In genomic region chr22:29269230-29269604, GRCh38 we compare ENCODE assay signal across 8 cellular contexts. TPM values are rescaled to one million over a fixed set of nuclear protein-coding genes. Genes with fewer than 3 reads are reported as not detected.
A peak's percentile ranks its signal among the peaks of the same experiment; 100 is the strongest.
DNase-seq lines count a peak whose midpoint lies in the region; ATAC-seq and TF ChIP-seq lines count a peak whose summit lies in the region.

No MANE protein-coding gene starts in this region.

- CTCF ChIA-PET in activated naive CD4-positive, alpha-beta T cell treated with anti-CD3 and anti-CD28 coated beads, Interleukin-2, amount 10 ng/mL, durations not matched to agents 7 days and 5 days (lab: Charles Lee) = interaction anchor here (2.0 kb wide), 1 partner anchor 24 kb away, joined by 7 read pairs; no protein-coding TSS in a partner anchor

- TF ChIP-seq CTCF in ascending aorta (IDR thresholded peaks at IDR 0.05) = no peak
- no peak for TF ChIP-seq CTCF in lower leg skin (IDR thresholded peaks at IDR 0.05)
- no peak for TF ChIP-seq CTCF in upper lobe of left lung (IDR thresholded peaks at IDR 0.05)

- 0 to 1% methylated on average over 14 of the region's 14 CpGs for WGBS in lower leg skin, 2 donors
- 0 to 1% methylated on average over 14 of the region's 14 CpGs for WGBS in upper lobe of left lung, 2 donors

- H3K4me1 ChIP-seq in ascending aorta (peaks cover 6 to 47% of the 10 kb centered on the region in 2 donors), upper lobe of left lung (peaks cover 52 to 70% (median 59%) of the 10 kb centered on the region in 4 donors)

- H3K4me3 ChIP-seq in ascending aorta (peak overlapping the region; percentile 76 to 98), lower leg skin (ENCODE audit: low read depth, poor library complexity, severe bottlenecking) (peak overlapping the region; percentile 89), upper lobe of left lung (peak overlapping the region; percentile 77 to 97 (median 84))

- in situ Hi-C loops in G401 (cut with HindIII; ENCODE audit: low sequenced_read_pairs) = no loop called here
- in situ Hi-C loops in ACHN (cut with HindIII; ENCODE audit: low pct_ligation_motif_present, low pct_unique_long_range_greater_than_20kb, low sequenced_read_pairs) = no loop called here

- peaks cover 15 to 27% of the 10 kb centered on the region in 2 donors for H3K36me3 ChIP-seq in ascending aorta
- peaks cover 10 to 46% (median 31%) of the 10 kb centered on the region in 4 donors for H3K36me3 ChIP-seq in upper lobe of left lung

- H3K4me3 Mint-ChIP-seq in activated naive CD4-positive, alpha-beta T cell treated with anti-CD3 and anti-CD28 coated beads, Interleukin-2, amount 10 ng/mL, durations not matched to agents 7 days and 5 days = peak overlapping the region; percentile 84

- H3K9me3 Mint-ChIP-seq in activated naive CD4-positive, alpha-beta T cell treated with anti-CD3 and anti-CD28 coated beads, Interleukin-2, amount 10 ng/mL, durations not matched to agents 7 days and 5 days = no peaks in the 10 kb centered on the region

- no peak for TF ChIP-seq EP300 in upper lobe of left lung (IDR thresholded peaks at IDR 0.05)

- ATAC-seq in upper lobe of left lung (ENCODE audit: low FRiP score in 2 of 2) = no peak

- H3K27me3 ChIP-seq in ascending aorta = no peaks in the 10 kb centered on the region
- no peaks in the 10 kb centered on the region for H3K27me3 ChIP-seq in upper lobe of left lung

- peak overlapping the region; percentile 96 for H3K27ac Mint-ChIP-seq in activated naive CD4-positive, alpha-beta T cell treated with anti-CD3 and anti-CD28 coated beads, Interleukin-2, amount 10 ng/mL, durations not matched to agents 7 days and 5 days

- no peak for DNase-seq in activated naive CD4-positive, alpha-beta T cell treated with anti-CD3 and anti-CD28 coated beads, Interleukin-2, amount 10 ng/mL, durations not matched to agents 7 days and 5 days
- no peak for DNase-seq in activated naive CD4-positive, alpha-beta T cell treated with Interleukin-2 at 50 U/mL for 16 hours
- DNase-seq in ascending aorta (ENCODE audit: low spot score in 2 of 2) (no peak), lower leg skin (ENCODE audit: low spot score in 2 of 2) (peak in 1 of 2 donors; percentile 82), upper lobe of left lung (no peak), G401 (ENCODE audit: low spot score) (no peak), ACHN (no peak)
- DNase-seq in stimulated activated CD4-positive, alpha-beta T cell treated with anti-CD3 and anti-CD28 coated beads, Interleukin-15, amount 100 ng/mL, for 24 hours = no peak

- intact Hi-C loops in ascending aorta (cut with DNase I) = loop anchor here (5.0 kb wide), 1 partner anchor 1153 kb away; no protein-coding TSS in a partner anchor
- intact Hi-C loops in lower leg skin (cut with DNase I; ENCODE audit: low total_unique reads) = no loop called here

- H3K36me3 Mint-ChIP-seq in activated naive CD4-positive, alpha-beta T cell treated with anti-CD3 and anti-CD28 coated beads, Interleukin-2, amount 10 ng/mL, durations not matched to agents 7 days and 5 days = peaks cover 58% of the 10 kb centered on the region

- H3K9me3 ChIP-seq in ascending aorta = no peaks in the 10 kb centered on the region
- no peaks in the 10 kb centered on the region for H3K9me3 ChIP-seq in upper lobe of left lung

- peak overlapping the region; percentile 96 to 99 for H3K27ac ChIP-seq in ascending aorta
- H3K27ac ChIP-seq in upper lobe of left lung = peak overlapping the region; percentile 99 to 100 (median 100)

- peaks cover 59% of the 10 kb centered on the region for H3K4me1 Mint-ChIP-seq in activated naive CD4-positive, alpha-beta T cell treated with anti-CD3 and anti-CD28 coated beads, Interleukin-2, amount 10 ng/mL, durations not matched to agents 7 days and 5 days

- peaks cover 5% of the 10 kb centered on the region for H3K27me3 Mint-ChIP-seq in activated naive CD4-positive, alpha-beta T cell treated with anti-CD3 and anti-CD28 coated beads, Interleukin-2, amount 10 ng/mL, durations not matched to agents 7 days and 5 days

- no peak for TF ChIP-seq POLR2A in lower leg skin (IDR thresholded peaks at IDR 0.05)
- no peak for TF ChIP-seq POLR2A in upper lobe of left lung (IDR thresholded peaks at IDR 0.05)

RNA-seq across cellular contexts. Expression of gene EWSR1, which starts 1.1 kb away (rescaled TPM):
- 133 TPM for total RNA-seq in ascending aorta
- total RNA-seq in lower leg skin = 100 to 1,000 TPM; 128 to 169 (median 149) TPM
- 100 to 1,000 TPM; 156 to 293 (median 183) TPM for total RNA-seq in upper lobe of left lung
- total RNA-seq in G401 (2014; rRNA removed; shearing (Covaris generic)) = 164 and 196 TPM in 2 replicates

RNA-seq across cellular contexts. Expression of gene RHBDD3, which starts 1.4 kb away (rescaled TPM):
- 254 TPM for total RNA-seq in ascending aorta
- 10 to 100 TPM in 3 of 4 donors, 1 to 10 TPM in 1; 8.9 to 24.1 (median 20.5) TPM for total RNA-seq in lower leg skin
- total RNA-seq in upper lobe of left lung = 10 to 100 TPM; 17.3 to 47.1 (median 27.9) TPM
- 82.7 and 117 TPM in 2 replicates for total RNA-seq in G401 (2014; rRNA removed; shearing (Covaris generic))

RNA-seq across cellular contexts. Expression of gene GAS2L1, which starts 37.2 kb away (rescaled TPM):
- 99.3 TPM for total RNA-seq in ascending aorta
- 10 to 100 TPM; 58.0 to 75.0 (median 67.8) TPM for total RNA-seq in lower leg skin
- 10 to 100 TPM; 14.4 to 63.4 (median 36.1) TPM for total RNA-seq in upper lobe of left lung
- total RNA-seq in G401 (2014; rRNA removed; shearing (Covaris generic)) = 13.2 and 26.3 TPM in 2 replicates

RNA-seq across cellular contexts. Expression of gene RASL10A, which starts 46.3 kb away (rescaled TPM):
- total RNA-seq in ascending aorta (not detected), lower leg skin (1 to 10 TPM in 2 of 4 donors, under 1 TPM in 2; 0.17 to 2.9 (median 0.80) TPM), upper lobe of left lung (10 to 100 TPM in 1 of 6 donors, 1 to 10 TPM in 5; 1.2 to 33.5 (median 2.0) TPM)
- 3.0 and 9.6 TPM in 2 replicates for total RNA-seq in G401 (2014; rRNA removed; shearing (Covaris generic))
